In the genomic region with DNA sequence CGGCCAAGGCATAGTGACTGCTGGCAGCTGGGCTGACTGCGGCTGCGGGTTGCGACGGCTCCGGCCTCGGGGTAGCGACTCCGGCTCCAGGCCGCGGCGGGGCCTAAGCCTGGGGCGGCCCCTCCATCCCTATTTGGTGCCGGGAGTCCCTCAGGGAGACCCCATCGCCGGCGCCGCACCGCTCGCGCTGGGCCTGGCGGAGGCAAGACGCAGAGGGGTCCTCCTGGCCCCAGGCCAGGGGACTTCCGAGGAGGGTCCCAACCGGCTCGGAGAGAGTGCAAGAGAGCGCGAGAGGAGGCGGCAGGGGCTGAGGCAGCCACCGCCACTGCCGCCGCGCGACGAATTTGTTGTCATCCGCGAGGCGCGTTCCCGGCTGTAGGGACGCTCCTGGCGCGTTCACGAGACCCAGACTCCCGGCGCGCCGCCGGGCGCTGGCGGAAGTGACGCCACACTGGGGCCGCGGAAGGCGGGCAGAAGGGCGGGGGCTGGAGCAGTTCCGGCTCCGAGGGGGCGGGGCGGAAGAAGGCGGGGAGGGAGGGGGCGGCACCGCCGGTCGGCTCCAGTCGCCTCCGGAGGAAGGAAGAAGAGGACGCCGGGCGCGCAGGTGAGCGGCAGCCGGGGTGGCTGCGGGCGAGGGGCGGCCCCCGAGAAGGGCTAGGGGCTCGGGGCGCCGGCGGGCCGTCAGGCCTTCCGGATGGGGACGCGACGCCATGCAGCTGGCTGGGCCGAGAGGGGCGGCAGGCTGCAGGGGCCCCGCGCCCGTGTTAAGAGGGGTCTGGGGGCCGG, we compare ENCODE assay signal across 1 cellular context.
TF ChIP-seq lines count a peak whose summit lies in the region.

A gene with protein sequence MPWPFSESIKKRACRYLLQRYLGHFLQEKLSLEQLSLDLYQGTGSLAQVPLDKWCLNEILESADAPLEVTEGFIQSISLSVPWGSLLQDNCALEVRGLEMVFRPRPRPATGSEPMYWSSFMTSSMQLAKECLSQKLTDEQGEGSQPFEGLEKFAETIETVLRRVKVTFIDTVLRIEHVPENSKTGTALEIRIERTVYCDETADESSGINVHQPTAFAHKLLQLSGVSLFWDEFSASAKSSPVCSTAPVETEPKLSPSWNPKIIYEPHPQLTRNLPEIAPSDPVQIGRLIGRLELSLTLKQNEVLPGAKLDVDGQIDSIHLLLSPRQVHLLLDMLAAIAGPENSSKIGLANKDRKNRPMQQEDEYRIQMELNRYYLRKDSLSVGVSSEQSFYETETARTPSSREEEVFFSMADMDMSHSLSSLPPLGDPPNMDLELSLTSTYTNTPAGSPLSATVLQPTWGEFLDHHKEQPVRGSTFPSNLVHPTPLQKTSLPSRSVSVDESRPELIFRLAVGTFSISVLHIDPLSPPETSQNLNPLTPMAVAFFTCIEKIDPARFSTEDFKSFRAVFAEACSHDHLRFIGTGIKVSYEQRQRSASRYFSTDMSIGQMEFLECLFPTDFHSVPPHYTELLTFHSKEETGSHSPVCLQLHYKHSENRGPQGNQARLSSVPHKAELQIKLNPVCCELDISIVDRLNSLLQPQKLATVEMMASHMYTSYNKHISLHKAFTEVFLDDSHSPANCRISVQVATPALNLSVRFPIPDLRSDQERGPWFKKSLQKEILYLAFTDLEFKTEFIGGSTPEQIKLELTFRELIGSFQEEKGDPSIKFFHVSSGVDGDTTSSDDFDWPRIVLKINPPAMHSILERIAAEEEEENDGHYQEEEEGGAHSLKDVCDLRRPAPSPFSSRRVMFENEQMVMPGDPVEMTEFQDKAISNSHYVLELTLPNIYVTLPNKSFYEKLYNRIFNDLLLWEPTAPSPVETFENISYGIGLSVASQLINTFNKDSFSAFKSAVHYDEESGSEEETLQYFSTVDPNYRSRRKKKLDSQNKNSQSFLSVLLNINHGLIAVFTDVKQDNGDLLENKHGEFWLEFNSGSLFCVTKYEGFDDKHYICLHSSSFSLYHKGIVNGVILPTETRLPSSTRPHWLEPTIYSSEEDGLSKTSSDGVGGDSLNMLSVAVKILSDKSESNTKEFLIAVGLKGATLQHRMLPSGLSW (N-terminal part only) (minus strand): TSS at position 377 of the 786 bp plus-strand sequence. CDS start 365 bp downstream, at position 12.
A gene with protein sequence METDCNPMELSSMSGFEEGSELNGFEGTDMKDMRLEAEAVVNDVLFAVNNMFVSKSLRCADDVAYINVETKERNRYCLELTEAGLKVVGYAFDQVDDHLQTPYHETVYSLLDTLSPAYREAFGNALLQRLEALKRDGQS (plus strand): TSS at position 562 of the 786 bp plus-strand sequence. CDS start 18,722 bp downstream, outside the sequence.

TF ChIP-seq in K562, 482 proteins besides CTCF, POLR2A, EP300 and RAD21 (continues in another document):
- TF ChIP-seq, protein P1, sequence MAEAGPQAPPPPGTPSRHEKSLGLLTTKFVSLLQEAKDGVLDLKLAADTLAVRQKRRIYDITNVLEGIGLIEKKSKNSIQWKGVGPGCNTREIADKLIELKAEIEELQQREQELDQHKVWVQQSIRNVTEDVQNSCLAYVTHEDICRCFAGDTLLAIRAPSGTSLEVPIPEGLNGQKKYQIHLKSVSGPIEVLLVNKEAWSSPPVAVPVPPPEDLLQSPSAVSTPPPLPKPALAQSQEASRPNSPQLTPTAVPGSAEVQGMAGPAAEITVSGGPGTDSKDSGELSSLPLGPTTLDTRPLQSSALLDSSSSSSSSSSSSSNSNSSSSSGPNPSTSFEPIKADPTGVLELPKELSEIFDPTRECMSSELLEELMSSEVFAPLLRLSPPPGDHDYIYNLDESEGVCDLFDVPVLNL (CRISPR knock-in tag; IDR thresholded peaks at IDR 0.05; ENCODE audit: low read depth) = no peak
- TF ChIP-seq ZNF408 (CRISPR knock-in tag; IDR thresholded peaks at IDR 0.05; ENCODE audit: low read depth) = no peak
- no peak for TF ChIP-seq GATAD2B (IDR thresholded peaks at IDR 0.05; ENCODE audit: borderline replicate concordance)
- no peak for TF ChIP-seq TFE3 (CRISPR knock-in tag; IDR thresholded peaks at IDR 0.05)
- TF ChIP-seq ZNF3 (CRISPR knock-in tag; IDR thresholded peaks at IDR 0.05) = no peak
- TF ChIP-seq BCLAF1 (IDR thresholded peaks at IDR 0.05; ENCODE audit: borderline replicate concordance in 1 of 2, control insufficient read depth in 1 of 2, low read depth in 2 of 2, low read length in 1 of 2) = no peak
- TF ChIP-seq, protein P2, sequence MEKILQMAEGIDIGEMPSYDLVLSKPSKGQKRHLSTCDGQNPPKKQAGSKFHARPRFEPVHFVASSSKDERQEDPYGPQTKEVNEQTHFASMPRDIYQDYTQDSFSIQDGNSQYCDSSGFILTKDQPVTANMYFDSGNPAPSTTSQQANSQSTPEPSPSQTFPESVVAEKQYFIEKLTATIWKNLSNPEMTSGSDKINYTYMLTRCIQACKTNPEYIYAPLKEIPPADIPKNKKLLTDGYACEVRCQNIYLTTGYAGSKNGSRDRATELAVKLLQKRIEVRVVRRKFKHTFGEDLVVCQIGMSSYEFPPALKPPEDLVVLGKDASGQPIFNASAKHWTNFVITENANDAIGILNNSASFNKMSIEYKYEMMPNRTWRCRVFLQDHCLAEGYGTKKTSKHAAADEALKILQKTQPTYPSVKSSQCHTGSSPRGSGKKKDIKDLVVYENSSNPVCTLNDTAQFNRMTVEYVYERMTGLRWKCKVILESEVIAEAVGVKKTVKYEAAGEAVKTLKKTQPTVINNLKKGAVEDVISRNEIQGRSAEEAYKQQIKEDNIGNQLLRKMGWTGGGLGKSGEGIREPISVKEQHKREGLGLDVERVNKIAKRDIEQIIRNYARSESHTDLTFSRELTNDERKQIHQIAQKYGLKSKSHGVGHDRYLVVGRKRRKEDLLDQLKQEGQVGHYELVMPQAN (IDR thresholded peaks at IDR 0.05; ENCODE audit: borderline replicate concordance) = no peak
- TF ChIP-seq MIER1 (IDR thresholded peaks at IDR 0.05; ENCODE audit: low read depth) = no peak
- no peak for TF ChIP-seq CBFA2T3 (IDR thresholded peaks at IDR 0.05)
- no peak for TF ChIP-seq PML (IDR thresholded peaks at IDR 0.05; ENCODE audit: low read length)
- TF ChIP-seq, protein P3, sequence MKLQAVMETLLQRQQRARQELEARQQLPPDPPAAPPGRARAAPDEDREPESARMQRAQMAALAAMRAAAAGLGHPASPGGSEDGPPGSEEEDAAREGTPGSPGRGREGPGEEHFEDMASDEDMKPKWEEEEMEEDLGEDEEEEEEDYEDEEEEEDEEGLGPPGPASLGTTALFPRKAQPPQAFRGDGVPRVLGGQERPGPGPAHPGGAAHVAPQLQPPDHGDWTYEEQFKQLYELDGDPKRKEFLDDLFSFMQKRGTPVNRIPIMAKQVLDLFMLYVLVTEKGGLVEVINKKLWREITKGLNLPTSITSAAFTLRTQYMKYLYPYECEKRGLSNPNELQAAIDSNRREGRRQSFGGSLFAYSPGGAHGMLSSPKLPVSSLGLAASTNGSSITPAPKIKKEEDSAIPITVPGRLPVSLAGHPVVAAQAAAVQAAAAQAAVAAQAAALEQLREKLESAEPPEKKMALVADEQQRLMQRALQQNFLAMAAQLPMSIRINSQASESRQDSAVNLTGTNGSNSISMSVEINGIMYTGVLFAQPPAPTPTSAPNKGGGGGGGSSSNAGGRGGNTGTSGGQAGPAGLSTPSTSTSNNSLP (IDR thresholded peaks at IDR 0.05; ENCODE audit: borderline replicate concordance, low read depth, low read length) = no peak
- no peak for TF ChIP-seq MED1 (CRISPR knock-in tag; IDR thresholded peaks at IDR 0.05; ENCODE audit: borderline replicate concordance)
- TF ChIP-seq LCOR (CRISPR knock-in tag; IDR thresholded peaks at IDR 0.05) = no peak
- no peak for TF ChIP-seq ZNF124 (CRISPR knock-in tag; IDR thresholded peaks at IDR 0.05)
- no peak for TF ChIP-seq ETV1 (tag; conservative IDR thresholded peaks at IDR 0.05; ENCODE audit: low read depth)
- no peak for TF ChIP-seq CCAR2 (IDR thresholded peaks at IDR 0.05; ENCODE audit: low read depth, low read length)
- TF ChIP-seq, protein P4, sequence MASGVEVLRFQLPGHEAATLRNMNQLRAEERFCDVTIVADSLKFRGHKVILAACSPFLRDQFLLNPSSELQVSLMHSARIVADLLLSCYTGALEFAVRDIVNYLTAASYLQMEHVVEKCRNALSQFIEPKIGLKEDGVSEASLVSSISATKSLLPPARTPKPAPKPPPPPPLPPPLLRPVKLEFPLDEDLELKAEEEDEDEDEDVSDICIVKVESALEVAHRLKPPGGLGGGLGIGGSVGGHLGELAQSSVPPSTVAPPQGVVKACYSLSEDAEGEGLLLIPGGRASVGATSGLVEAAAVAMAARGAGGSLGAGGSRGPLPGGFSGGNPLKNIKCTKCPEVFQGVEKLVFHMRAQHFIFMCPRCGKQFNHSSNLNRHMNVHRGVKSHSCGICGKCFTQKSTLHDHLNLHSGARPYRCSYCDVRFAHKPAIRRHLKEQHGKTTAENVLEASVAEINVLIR (CRISPR knock-in tag; IDR thresholded peaks at IDR 0.05) = peak; percentile 50; the same call in 1 of the 2 replicates
- TF ChIP-seq, protein P5, sequence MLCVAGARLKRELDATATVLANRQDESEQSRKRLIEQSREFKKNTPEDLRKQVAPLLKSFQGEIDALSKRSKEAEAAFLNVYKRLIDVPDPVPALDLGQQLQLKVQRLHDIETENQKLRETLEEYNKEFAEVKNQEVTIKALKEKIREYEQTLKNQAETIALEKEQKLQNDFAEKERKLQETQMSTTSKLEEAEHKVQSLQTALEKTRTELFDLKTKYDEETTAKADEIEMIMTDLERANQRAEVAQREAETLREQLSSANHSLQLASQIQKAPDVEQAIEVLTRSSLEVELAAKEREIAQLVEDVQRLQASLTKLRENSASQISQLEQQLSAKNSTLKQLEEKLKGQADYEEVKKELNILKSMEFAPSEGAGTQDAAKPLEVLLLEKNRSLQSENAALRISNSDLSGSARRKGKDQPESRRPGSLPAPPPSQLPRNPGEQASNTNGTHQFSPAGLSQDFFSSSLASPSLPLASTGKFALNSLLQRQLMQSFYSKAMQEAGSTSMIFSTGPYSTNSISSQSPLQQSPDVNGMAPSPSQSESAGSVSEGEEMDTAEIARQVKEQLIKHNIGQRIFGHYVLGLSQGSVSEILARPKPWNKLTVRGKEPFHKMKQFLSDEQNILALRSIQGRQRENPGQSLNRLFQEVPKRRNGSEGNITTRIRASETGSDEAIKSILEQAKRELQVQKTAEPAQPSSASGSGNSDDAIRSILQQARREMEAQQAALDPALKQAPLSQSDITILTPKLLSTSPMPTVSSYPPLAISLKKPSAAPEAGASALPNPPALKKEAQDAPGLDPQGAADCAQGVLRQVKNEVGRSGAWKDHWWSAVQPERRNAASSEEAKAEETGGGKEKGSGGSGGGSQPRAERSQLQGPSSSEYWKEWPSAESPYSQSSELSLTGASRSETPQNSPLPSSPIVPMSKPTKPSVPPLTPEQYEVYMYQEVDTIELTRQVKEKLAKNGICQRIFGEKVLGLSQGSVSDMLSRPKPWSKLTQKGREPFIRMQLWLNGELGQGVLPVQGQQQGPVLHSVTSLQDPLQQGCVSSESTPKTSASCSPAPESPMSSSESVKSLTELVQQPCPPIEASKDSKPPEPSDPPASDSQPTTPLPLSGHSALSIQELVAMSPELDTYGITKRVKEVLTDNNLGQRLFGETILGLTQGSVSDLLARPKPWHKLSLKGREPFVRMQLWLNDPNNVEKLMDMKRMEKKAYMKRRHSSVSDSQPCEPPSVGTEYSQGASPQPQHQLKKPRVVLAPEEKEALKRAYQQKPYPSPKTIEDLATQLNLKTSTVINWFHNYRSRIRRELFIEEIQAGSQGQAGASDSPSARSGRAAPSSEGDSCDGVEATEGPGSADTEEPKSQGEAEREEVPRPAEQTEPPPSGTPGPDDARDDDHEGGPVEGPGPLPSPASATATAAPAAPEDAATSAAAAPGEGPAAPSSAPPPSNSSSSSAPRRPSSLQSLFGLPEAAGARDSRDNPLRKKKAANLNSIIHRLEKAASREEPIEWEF (CRISPR knock-in tag; IDR thresholded peaks at IDR 0.05) = no peak
- no peak for TF ChIP-seq ZNF398 (CRISPR knock-in tag; IDR thresholded peaks at IDR 0.05)
- no peak for TF ChIP-seq CHD1 (IDR thresholded peaks at IDR 0.05; ENCODE audit: low read length)
- TF ChIP-seq HEY1 (CRISPR knock-in tag; IDR thresholded peaks at IDR 0.05; ENCODE audit: borderline replicate concordance) = no peak
- TF ChIP-seq SMARCC2 (IDR thresholded peaks at IDR 0.05; ENCODE audit: low read depth) = no peak
- TF ChIP-seq FOXK1 (CRISPR knock-in tag; IDR thresholded peaks at IDR 0.05; ENCODE audit: borderline replicate concordance) = no peak
- no peak for TF ChIP-seq RFX5 (IDR thresholded peaks at IDR 0.05; ENCODE audit: low read depth, low read length)
